1 cellular context compared by ENCODE assay signal in genomic region chr7:43625977-43626376, GRCh38.
TF ChIP-seq lines count a peak whose summit lies in the region.

No MANE protein-coding gene starts in this region.

TF ChIP-seq in SK-N-SH treated with all-trans-retinoic acid at 6 μM for 48 hours, 23 proteins besides CTCF, POLR2A, EP300 and RAD21 (continued from another document):
- no peak for TF ChIP-seq POU6F1 (CRISPR knock-in tag; IDR thresholded peaks at IDR 0.05; ENCODE audit: borderline replicate concordance, low read depth)
- no peak for TF ChIP-seq ZNF8 (CRISPR knock-in tag; IDR thresholded peaks at IDR 0.05)
- TF ChIP-seq SNAI2 (CRISPR knock-in tag; IDR thresholded peaks at IDR 0.05), result no peak
